In genomic region chr11:9823887-9824385, GRCh38 we compare ENCODE assay signal across 23 cellular contexts.
"Had no signal": no experiment of that assay in that cellular context is flagged by ENCODE, and none has a peak within 500 bp of the region (broad histone marks: within the 10 kb centered on the region; RNA-seq: fewer than 3 reads in every experiment).

No MANE protein-coding gene starts in this region.

- H3K36me3 Mint-ChIP-seq: activated CD8-positive, alpha-beta memory T cell treated with anti-CD3 and anti-CD28 coated beads, Interleukin-2, amount 10 ng/mL, durations not matched to agents 7 days and 5 days had no signal

- H3K36me3 ChIP-seq: prostate gland, right atrium auricular region had no signal

- H3K9me3 ChIP-seq: body of pancreas, prostate gland, right atrium auricular region, tibial artery had no signal

- H3K4me1 Mint-ChIP-seq: activated B cell treated with CpG ODN at 0.5 μM for 24 hours; activated CD4-positive, alpha-beta memory T cell treated with anti-CD3 and anti-CD28 coated beads, Interleukin-2, amount 10 ng/mL, durations not matched to agents 7 days and 5 days; activated CD8-positive, alpha-beta memory T cell treated with anti-CD3 and anti-CD28 coated beads, Interleukin-2, amount 10 ng/mL, durations not matched to agents 7 days and 5 days; activated naive CD8-positive, alpha-beta T cell treated with anti-CD3 and anti-CD28 coated beads, Interleukin-2, amount 10 ng/mL, durations not matched to agents 7 days and 5 days; central memory CD8-positive, alpha-beta T cell had no signal

- ATAC-seq: activated CD8-positive, alpha-beta memory T cell treated with anti-CD3 and anti-CD28 coated beads, Interleukin-2, amount 10 ng/mL, durations not matched to agents 7 days and 5 days; body of pancreas; left cardiac atrium; stimulated activated naive CD8-positive, alpha-beta T cell treated with anti-CD3 and anti-CD28 coated beads, Interleukin-15, Interleukin-2, amounts not matched to agents 100 U/mL and 50 U/mL, for 24 hours had no signal

- H3K27me3 Mint-ChIP-seq: activated B cell treated with CpG ODN at 0.5 μM for 24 hours; activated CD4-positive, alpha-beta memory T cell treated with anti-CD3 and anti-CD28 coated beads, Interleukin-2, amount 10 ng/mL, durations not matched to agents 7 days and 5 days; activated CD8-positive, alpha-beta memory T cell treated with anti-CD3 and anti-CD28 coated beads, Interleukin-2, amount 10 ng/mL, durations not matched to agents 7 days and 5 days; activated naive CD8-positive, alpha-beta T cell treated with anti-CD3 and anti-CD28 coated beads, Interleukin-2, amount 10 ng/mL, durations not matched to agents 7 days and 5 days; central memory CD8-positive, alpha-beta T cell had no signal

- H3K27ac Mint-ChIP-seq: activated B cell treated with CpG ODN at 0.5 μM for 24 hours; activated CD4-positive, alpha-beta memory T cell treated with anti-CD3 and anti-CD28 coated beads, Interleukin-2, amount 10 ng/mL, durations not matched to agents 7 days and 5 days; activated CD8-positive, alpha-beta memory T cell treated with anti-CD3 and anti-CD28 coated beads, Interleukin-2, amount 10 ng/mL, durations not matched to agents 7 days and 5 days; activated naive CD8-positive, alpha-beta T cell treated with anti-CD3 and anti-CD28 coated beads, Interleukin-2, amount 10 ng/mL, durations not matched to agents 7 days and 5 days; activated T-helper 2 cell treated with anti-CD3 and anti-CD28 coated beads, Interferon-gamma antibody, Interleukin-2, Interleukin-4, amounts not matched to agents 10 μg/mL and 5 μg/mL and 100 μg/mL, durations not matched to agents 14 hours and 24 hours and 36 hours had no signal

- H3K27ac ChIP-seq: body of pancreas, coronary artery, right atrium auricular region, tibial artery had no signal

- H3K4me3 Mint-ChIP-seq: activated B cell treated with CpG ODN at 0.5 μM for 24 hours; activated CD4-positive, alpha-beta memory T cell treated with anti-CD3 and anti-CD28 coated beads, Interleukin-2, amount 10 ng/mL, durations not matched to agents 7 days and 5 days; activated CD8-positive, alpha-beta memory T cell treated with anti-CD3 and anti-CD28 coated beads, Interleukin-2, amount 10 ng/mL, durations not matched to agents 7 days and 5 days; activated naive CD8-positive, alpha-beta T cell treated with anti-CD3 and anti-CD28 coated beads, Interleukin-2, amount 10 ng/mL, durations not matched to agents 7 days and 5 days; central memory CD8-positive, alpha-beta T cell had no signal

- H3K9me3 Mint-ChIP-seq: activated B cell treated with CpG ODN at 0.5 μM for 24 hours; activated CD4-positive, alpha-beta memory T cell treated with anti-CD3 and anti-CD28 coated beads, Interleukin-2, amount 10 ng/mL, durations not matched to agents 7 days and 5 days; activated naive CD8-positive, alpha-beta T cell treated with anti-CD3 and anti-CD28 coated beads, Interleukin-2, amount 10 ng/mL, durations not matched to agents 7 days and 5 days; activated T-helper 2 cell treated with anti-CD3 and anti-CD28 coated beads, Interferon-gamma antibody, Interleukin-2, Interleukin-4, amounts not matched to agents 10 μg/mL and 5 μg/mL and 100 μg/mL, durations not matched to agents 14 hours and 24 hours and 36 hours; central memory CD8-positive, alpha-beta T cell had no signal

- FAIRE-seq: islet of Langerhans, TTC549 had no signal

- H3K27me3 ChIP-seq: body of pancreas, right atrium auricular region, tibial artery had no signal

- H3K4me1 ChIP-seq: prostate gland, tibial artery had no signal

- DNase-seq: activated B cell treated with CpG ODN at 0.5 μM for 24 hours; activated CD4-positive, alpha-beta memory T cell treated with anti-CD3 and anti-CD28 coated beads, Interleukin-2, amount 10 ng/mL, durations not matched to agents 7 days and 5 days; activated CD4-positive, alpha-beta T cell treated with anti-CD3 and anti-CD28 coated beads for 4 hours; activated CD8-positive, alpha-beta memory T cell treated with anti-CD3 and anti-CD28 coated beads, Interleukin-2, amount 10 ng/mL, durations not matched to agents 7 days and 5 days; activated naive CD4-positive, alpha-beta T cell treated with Interleukin-2 at 50 U/mL for 16 hours; activated naive CD8-positive, alpha-beta T cell treated with anti-CD3 and anti-CD28 coated beads, Interleukin-2, amount 10 ng/mL, durations not matched to agents 7 days and 5 days; body of pancreas; left cardiac atrium; midbrain; occipital lobe; stimulated activated CD4-positive, alpha-beta T cell treated with anti-CD3 and anti-CD28 coated beads, Interleukin-12 subunit alpha, Interleukin-12 subunit beta, amount 100 ng/mL, for 4 hours; stimulated activated CD4-positive, alpha-beta T cell treated with anti-CD3 and anti-CD28 coated beads, Interleukin-1b, Interleukin-23, amount 100 ng/mL, for 48 hours; stimulated activated naive CD8-positive, alpha-beta T cell treated with anti-CD3 and anti-CD28 coated beads, Interleukin-15, Interleukin-2, amounts not matched to agents 100 U/mL and 50 U/mL, for 24 hours; substantia nigra; SW 1271; tibial artery had no signal

- H3K4me3 ChIP-seq: body of pancreas, coronary artery, prostate gland, right atrium auricular region, tibial artery had no signal
